In the genomic region with DNA sequence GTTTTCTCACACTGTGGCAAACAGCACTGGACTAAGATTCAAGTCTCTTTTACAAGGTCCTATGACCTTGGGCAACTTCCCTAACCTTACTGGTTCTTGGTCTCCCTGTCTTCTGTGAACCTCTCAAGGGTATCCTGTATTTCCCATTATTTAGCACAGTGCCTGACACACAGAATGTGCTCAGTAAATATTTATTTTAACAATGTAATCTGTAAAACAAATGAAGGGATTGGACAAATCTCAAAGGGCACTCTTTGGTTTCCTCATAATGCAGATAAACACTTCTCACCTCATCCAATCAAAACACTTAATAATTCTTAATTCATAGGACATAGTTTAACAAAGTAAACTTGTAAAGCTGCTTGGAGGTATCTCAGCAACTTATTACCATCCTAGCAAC, we compare ENCODE assay signal across 1 cellular context.
A peak's percentile ranks its signal among the peaks of the same experiment; 100 is the strongest.
TF ChIP-seq lines count a peak whose summit lies in the region.

No MANE protein-coding gene starts in this region.

TF ChIP-seq in HepG2, 621 proteins besides CTCF, POLR2A, EP300 and RAD21 (continued from another document):
- TF ChIP-seq, protein P1, sequence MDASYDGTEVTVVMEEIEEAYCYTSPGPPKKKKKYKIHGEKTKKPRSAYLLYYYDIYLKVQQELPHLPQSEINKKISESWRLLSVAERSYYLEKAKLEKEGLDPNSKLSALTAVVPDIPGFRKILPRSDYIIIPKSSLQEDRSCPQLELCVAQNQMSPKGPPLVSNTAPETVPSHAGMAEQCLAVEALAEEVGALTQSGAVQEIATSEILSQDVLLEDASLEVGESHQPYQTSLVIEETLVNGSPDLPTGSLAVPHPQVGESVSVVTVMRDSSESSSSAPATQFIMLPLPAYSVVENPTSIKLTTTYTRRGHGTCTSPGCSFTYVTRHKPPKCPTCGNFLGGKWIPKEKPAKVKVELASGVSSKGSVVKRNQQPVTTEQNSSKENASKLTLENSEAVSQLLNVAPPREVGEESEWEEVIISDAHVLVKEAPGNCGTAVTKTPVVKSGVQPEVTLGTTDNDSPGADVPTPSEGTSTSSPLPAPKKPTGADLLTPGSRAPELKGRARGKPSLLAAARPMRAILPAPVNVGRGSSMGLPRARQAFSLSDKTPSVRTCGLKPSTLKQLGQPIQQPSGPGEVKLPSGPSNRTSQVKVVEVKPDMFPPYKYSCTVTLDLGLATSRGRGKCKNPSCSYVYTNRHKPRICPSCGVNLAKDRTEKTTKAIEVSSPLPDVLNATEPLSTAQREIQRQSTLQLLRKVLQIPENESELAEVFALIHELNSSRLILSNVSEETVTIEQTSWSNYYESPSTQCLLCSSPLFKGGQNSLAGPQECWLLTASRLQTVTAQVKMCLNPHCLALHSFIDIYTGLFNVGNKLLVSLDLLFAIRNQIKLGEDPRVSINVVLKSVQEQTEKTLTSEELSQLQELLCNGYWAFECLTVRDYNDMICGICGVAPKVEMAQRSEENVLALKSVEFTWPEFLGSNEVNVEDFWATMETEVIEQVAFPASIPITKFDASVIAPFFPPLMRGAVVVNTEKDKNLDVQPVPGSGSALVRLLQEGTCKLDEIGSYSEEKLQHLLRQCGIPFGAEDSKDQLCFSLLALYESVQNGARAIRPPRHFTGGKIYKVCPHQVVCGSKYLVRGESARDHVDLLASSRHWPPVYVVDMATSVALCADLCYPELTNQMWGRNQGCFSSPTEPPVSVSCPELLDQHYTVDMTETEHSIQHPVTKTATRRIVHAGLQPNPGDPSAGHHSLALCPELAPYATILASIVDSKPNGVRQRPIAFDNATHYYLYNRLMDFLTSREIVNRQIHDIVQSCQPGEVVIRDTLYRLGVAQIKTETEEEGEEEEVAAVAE (CRISPR knock-in tag; IDR thresholded peaks at IDR 0.05; ENCODE audit: borderline replicate concordance): peak; percentile 57; the same call in 1 of the 2 replicates
- 0 out of 2 replicates have a peak, but pooled peaks have one; percentile 6 for TF ChIP-seq CEBPG (CRISPR knock-in tag; IDR thresholded peaks at IDR 0.05)
- peak; percentile 78 for TF ChIP-seq MIXL1 (CRISPR knock-in tag; IDR thresholded peaks at IDR 0.05)
